In the genomic region with DNA sequence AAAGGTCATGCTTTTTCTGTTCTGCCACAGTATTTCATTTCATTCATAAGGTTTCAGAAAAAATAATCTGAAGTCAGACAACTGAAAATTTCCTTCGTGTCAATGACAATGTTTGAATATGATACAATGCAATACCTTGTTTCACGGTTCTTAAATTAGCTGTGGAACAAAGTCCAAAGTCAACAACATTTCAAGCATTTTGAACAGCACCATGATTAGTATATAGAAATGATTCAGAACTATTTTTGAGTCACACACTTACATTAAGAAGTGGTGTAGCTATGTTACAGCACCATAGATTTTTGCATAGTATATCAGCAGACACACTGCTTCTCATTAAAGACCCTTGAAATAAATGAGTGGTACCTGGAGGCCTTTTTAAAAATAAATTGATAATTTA, we compare ENCODE assay signal across 19 cellular contexts.
"Had no signal": no experiment of that assay in that cellular context is flagged by ENCODE, and none has a peak within 500 bp of the region (broad histone marks: within the 10 kb centered on the region; RNA-seq: fewer than 3 reads in every experiment).

No MANE protein-coding gene starts in this region.

- H3K4me1 ChIP-seq: ascending aorta, esophagus squamous epithelium, suprapubic skin, transverse colon, uterus had no signal

- H3K36me3 ChIP-seq: ascending aorta, esophagus squamous epithelium, suprapubic skin, transverse colon, uterus had no signal

- ATAC-seq: activated CD8-positive, alpha-beta T cell treated with anti-CD3 and anti-CD28 coated beads, Interleukin-2, amount 10 ng/mL, durations not matched to agents 7 days and 5 days; activated naive CD8-positive, alpha-beta T cell treated with anti-CD3 and anti-CD28 coated beads, Interleukin-2, amount 50 U/mL, for 24 hours; left colon; T-cell had no signal

- DNase-seq: activated CD4-positive, alpha-beta T cell treated with anti-CD3 and anti-CD28 coated beads, Interleukin-2, amount 10 ng/mL, durations not matched to agents 24 days and 14 days; activated CD4-positive, CD25-positive, alpha-beta regulatory T cell; activated CD8-positive, alpha-beta T cell treated with anti-CD3 and anti-CD28 coated beads, Interleukin-2, amount 10 ng/mL, durations not matched to agents 7 days and 5 days; activated effector memory CD4-positive, alpha-beta T cell treated with Interleukin-2 at 50 U/mL for 16 hours; activated naive CD4-positive, alpha-beta T cell treated with anti-CD3 and anti-CD28 coated beads, Interleukin-2, amount 10 ng/mL, durations not matched to agents 7 days and 5 days; activated naive CD8-positive, alpha-beta T cell treated with anti-CD3 and anti-CD28 coated beads, Interleukin-2, amount 50 U/mL, for 24 hours; activated T-cell treated with anti-CD3 and anti-CD28 coated beads, Interleukin-2, amount 50 U/mL, for 48 hours; dermis blood vessel endothelial cell; effector memory CD4-positive, alpha-beta T cell; esophagus squamous epithelium; hypothalamus; islet precursor cell; left colon; posterior cingulate gyrus; T-cell; transverse colon; uterus had no signal

- H3K27ac ChIP-seq: ascending aorta, esophagus squamous epithelium, suprapubic skin, transverse colon, uterus had no signal

- H3K4me3 ChIP-seq: ascending aorta, esophagus squamous epithelium, suprapubic skin, transverse colon, uterus had no signal

- H3K27me3 ChIP-seq: ascending aorta, esophagus squamous epithelium, suprapubic skin, transverse colon, uterus had no signal

- H3K9me3 ChIP-seq: esophagus squamous epithelium, suprapubic skin, transverse colon, uterus had no signal
